In genomic region chr11:102283088-102283487, GRCh38 we compare ENCODE assay signal across 26 cellular contexts.
DNase-seq lines count a peak whose midpoint lies in the region; ATAC-seq and TF ChIP-seq lines count a peak whose summit lies in the region.
"Had no signal": no experiment of that assay in that cellular context is flagged by ENCODE, and none has a peak within 500 bp of the region (broad histone marks: within the 10 kb centered on the region; RNA-seq: fewer than 3 reads in every experiment).

No MANE protein-coding gene starts in this region.

- no peak overlapping the region for H3K4me3 ChIP-seq in ACC112 (ENCODE audit: low read depth, low read length)
- H3K4me3 ChIP-seq: adrenal gland, left lung, PC-9, vagina had no signal

- peak overlapping the region; percentile 21; the same call in 1 of the 2 replicates for H3K27ac ChIP-seq in ACC112 (ENCODE audit: low read depth, low read length)
- H3K27ac ChIP-seq: adrenal gland, left lung, PC-9, vagina had no signal

- H2AFZ ChIP-seq in ACC112 (ENCODE audit: low read length, unreplicated experiment), result peak overlapping the region; percentile 62
- H2AFZ ChIP-seq: PC-9 had no signal

- H3K27me3 ChIP-seq in ACC112 (ENCODE audit: insufficient read depth, low read length), result no peaks in the 10 kb centered on the region
- H3K27me3 ChIP-seq: adrenal gland, left lung, vagina had no signal

- no peaks in the 10 kb centered on the region for H3K79me2 ChIP-seq in ACC112 (ENCODE audit: control insufficient read depth, insufficient read depth, low read length, unreplicated experiment)

- H3K4me1 ChIP-seq in ACC112 (ENCODE audit: control insufficient read depth, insufficient read depth, low read length, unreplicated experiment), result peaks cover 24% of the 10 kb centered on the region

- H3K36me3 ChIP-seq in ACC112 (ENCODE audit: insufficient read depth, low read length), result no peaks in the 10 kb centered on the region
- H3K36me3 ChIP-seq: adrenal gland, left lung, vagina had no signal

- DNase-seq in GM04503 (ENCODE audit: low read depth) (peak; percentile 42), fibroblast of peridontal ligament (ENCODE audit: extremely low read depth) (peak; percentile 55), NCI-H524 treated with DMSO at 0.1 percent for 48 hours (lab: John Stamatoyannopoulos, UW) (no peak), UCSD-AML1 (lab: John Stamatoyannopoulos, UW; ENCODE audit: unreplicated experiment) (no peak)
- DNase-seq in activated CD4-positive, alpha-beta T cell treated with anti-CD3 and anti-CD28 coated beads, Interleukin-2, amount 50 U/mL, for 1 hour, result no peak
- no peak for DNase-seq in NK-92 treated with Interleukin-12 subunit alpha and Interleukin-12 subunit beta, amount 100 ng/mL, for 24 hours (lab: John Stamatoyannopoulos, UW)
- DNase-seq: ACHN; activated CD4-positive, alpha-beta memory T cell treated with anti-CD3 and anti-CD28 coated beads, Interleukin-2, amount 10 ng/mL, durations not matched to agents 7 days and 5 days; activated gamma-delta T cell; activated T-cell treated with anti-CD3 and anti-CD28 coated beads for 4 hours; adrenal gland; caudate nucleus; CD4-positive, CD25-positive, alpha-beta regulatory T cell; KBM-7; left lung; natural killer cell; NCI-H1048; NCI-H1930; NCI-H2227 treated with DMSO at 0.1 percent for 48 hours; NCI-H774; PC-9; stimulated activated CD4-positive, alpha-beta T cell treated with anti-CD3 and anti-CD28 coated beads, Interleukin-15, amount 100 ng/mL, for 24 hours; substantia nigra had no signal

- ATAC-seq in SK-N-SH treated with all-trans-retinoic acid at 6 μM for 48 hours, result peak; percentile 40
- ATAC-seq: left lung, natural killer cell had no signal

TF ChIP-seq in SK-N-SH treated with all-trans-retinoic acid at 6 μM for 48 hours, 23 proteins besides CTCF, POLR2A, EP300 and RAD21:
- TF ChIP-seq ZC3H10 (CRISPR knock-in tag; IDR thresholded peaks at IDR 0.05) (no peak), RARB (CRISPR knock-in tag; IDR thresholded peaks at IDR 0.05) (no peak), SNAI2 (CRISPR knock-in tag; IDR thresholded peaks at IDR 0.05) (no peak), ZNF8 (CRISPR knock-in tag; IDR thresholded peaks at IDR 0.05) (no peak), ZNF565 (CRISPR knock-in tag; conservative IDR thresholded peaks at IDR 0.05; ENCODE audit: low read depth) (no peak), ISL1 (CRISPR knock-in tag; IDR thresholded peaks at IDR 0.05) (no peak), ARNTL (CRISPR knock-in tag; IDR thresholded peaks at IDR 0.05; ENCODE audit: borderline replicate concordance, low read depth) (no peak), ESRRG (CRISPR knock-in tag; IDR thresholded peaks at IDR 0.05) (no peak)
- TF ChIP-seq, protein P1, sequence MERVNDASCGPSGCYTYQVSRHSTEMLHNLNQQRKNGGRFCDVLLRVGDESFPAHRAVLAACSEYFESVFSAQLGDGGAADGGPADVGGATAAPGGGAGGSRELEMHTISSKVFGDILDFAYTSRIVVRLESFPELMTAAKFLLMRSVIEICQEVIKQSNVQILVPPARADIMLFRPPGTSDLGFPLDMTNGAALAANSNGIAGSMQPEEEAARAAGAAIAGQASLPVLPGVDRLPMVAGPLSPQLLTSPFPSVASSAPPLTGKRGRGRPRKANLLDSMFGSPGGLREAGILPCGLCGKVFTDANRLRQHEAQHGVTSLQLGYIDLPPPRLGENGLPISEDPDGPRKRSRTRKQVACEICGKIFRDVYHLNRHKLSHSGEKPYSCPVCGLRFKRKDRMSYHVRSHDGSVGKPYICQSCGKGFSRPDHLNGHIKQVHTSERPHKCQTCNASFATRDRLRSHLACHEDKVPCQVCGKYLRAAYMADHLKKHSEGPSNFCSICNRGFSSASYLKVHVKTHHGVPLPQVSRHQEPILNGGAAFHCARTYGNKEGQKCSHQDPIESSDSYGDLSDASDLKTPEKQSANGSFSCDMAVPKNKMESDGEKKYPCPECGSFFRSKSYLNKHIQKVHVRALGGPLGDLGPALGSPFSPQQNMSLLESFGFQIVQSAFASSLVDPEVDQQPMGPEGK (CRISPR knock-in tag; IDR thresholded peaks at IDR 0.05; ENCODE audit: borderline replicate concordance), result no peak
- TF ChIP-seq, protein P2, sequence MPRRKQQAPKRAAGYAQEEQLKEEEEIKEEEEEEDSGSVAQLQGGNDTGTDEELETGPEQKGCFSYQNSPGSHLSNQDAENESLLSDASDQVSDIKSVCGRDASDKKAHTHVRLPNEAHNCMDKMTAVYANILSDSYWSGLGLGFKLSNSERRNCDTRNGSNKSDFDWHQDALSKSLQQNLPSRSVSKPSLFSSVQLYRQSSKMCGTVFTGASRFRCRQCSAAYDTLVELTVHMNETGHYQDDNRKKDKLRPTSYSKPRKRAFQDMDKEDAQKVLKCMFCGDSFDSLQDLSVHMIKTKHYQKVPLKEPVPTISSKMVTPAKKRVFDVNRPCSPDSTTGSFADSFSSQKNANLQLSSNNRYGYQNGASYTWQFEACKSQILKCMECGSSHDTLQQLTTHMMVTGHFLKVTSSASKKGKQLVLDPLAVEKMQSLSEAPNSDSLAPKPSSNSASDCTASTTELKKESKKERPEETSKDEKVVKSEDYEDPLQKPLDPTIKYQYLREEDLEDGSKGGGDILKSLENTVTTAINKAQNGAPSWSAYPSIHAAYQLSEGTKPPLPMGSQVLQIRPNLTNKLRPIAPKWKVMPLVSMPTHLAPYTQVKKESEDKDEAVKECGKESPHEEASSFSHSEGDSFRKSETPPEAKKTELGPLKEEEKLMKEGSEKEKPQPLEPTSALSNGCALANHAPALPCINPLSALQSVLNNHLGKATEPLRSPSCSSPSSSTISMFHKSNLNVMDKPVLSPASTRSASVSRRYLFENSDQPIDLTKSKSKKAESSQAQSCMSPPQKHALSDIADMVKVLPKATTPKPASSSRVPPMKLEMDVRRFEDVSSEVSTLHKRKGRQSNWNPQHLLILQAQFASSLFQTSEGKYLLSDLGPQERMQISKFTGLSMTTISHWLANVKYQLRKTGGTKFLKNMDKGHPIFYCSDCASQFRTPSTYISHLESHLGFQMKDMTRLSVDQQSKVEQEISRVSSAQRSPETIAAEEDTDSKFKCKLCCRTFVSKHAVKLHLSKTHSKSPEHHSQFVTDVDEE (CRISPR knock-in tag; IDR thresholded peaks at IDR 0.05), result no peak

Comparison
In these comparisons a context has a peak if more than half of its experiments do, and no peak if none do; other contexts are left out.
1. DNase-seq: peak in GM04503 (single experiment) and fibroblast of peridontal ligament (single experiment); none in NCI-H524 treated with DMSO at 0.1 percent for 48 hours (single experiment), activated CD4-positive, alpha-beta T cell treated with anti-CD3 and anti-CD28 coated beads, Interleukin-2, amount 50 U/mL, for 1 hour (single experiment), UCSD-AML1 (single experiment) and NK-92 treated with Interleukin-12 subunit alpha and Interleukin-12 subunit beta, amount 100 ng/mL, for 24 hours (single experiment).